In genomic region chr5:176541338-176542134, GRCh38 we compare ENCODE assay signal across 8 cellular contexts. TPM values are rescaled to one million over a fixed set of nuclear protein-coding genes. Genes with fewer than 3 reads are reported as not detected.
DNase-seq lines count a peak whose midpoint lies in the region; ATAC-seq and TF ChIP-seq lines count a peak whose summit lies in the region.

No MANE protein-coding gene starts in this region.

- ATAC-seq in HG03378 (IDR thresholded peaks at IDR 0.05; ENCODE audit: unreplicated experiment), result no peak

- peaks cover 25% of the 10 kb centered on the region; the same call in 1 of the 2 replicates for H3K27me3 ChIP-seq in iPS-20b (ENCODE audit: insufficient read depth, low read length)

- peak; percentile 52 for DNase-seq in NCI-H146 (lab: John Stamatoyannopoulos, UW)
- DNase-seq in NCI-H146 treated with DMSO at 0.1 percent for 48 hours (lab: John Stamatoyannopoulos, UW; ENCODE audit: unreplicated experiment), result no peak
- DNase-seq in activated naive CD4-positive, alpha-beta T cell treated with Interleukin-2 at 50 U/mL for 16 hours, result peak; percentile 60
- peak; percentile 64 to 79 for DNase-seq in stimulated activated CD4-positive, alpha-beta T cell treated with anti-CD3 and anti-CD28 coated beads, Interleukin-2, amount 100 ng/mL, for 24 hours
- DNase-seq in NCI-H1105 (lab: John Stamatoyannopoulos, UW), result no peak

- peak overlapping the region; percentile 63; the same call in 1 of the 2 replicates for H3K4me3 ChIP-seq in iPS-20b (ENCODE audit: low read length)

- H3K36me3 ChIP-seq in iPS-20b (ENCODE audit: insufficient read depth, low read depth, low read length), result no peaks in the 10 kb centered on the region

- H3K27ac ChIP-seq in iPS-20b (ENCODE audit: low read length), result peak overlapping the region; percentile 5

- no peaks in the 10 kb centered on the region for H3K9me3 ChIP-seq in iPS-20b (ENCODE audit: insufficient read depth, low read depth, low read length)

- peak overlapping the region; percentile 71; the same call in 1 of the 2 replicates for H3K9ac ChIP-seq in iPS-20b (ENCODE audit: low read depth, low read length)

- H3K4me1 ChIP-seq in iPS-20b (ENCODE audit: insufficient read depth, low read length), result peaks cover 14% of the 10 kb centered on the region

TF ChIP-seq in PFSK-1, 5 proteins besides CTCF, POLR2A, EP300 and RAD21:
- TF ChIP-seq FOXP2 (optimal IDR thresholded peaks at IDR 0.05; ENCODE audit: borderline replicate concordance, extremely low read depth, extremely low read length, insufficient read depth), result no peak
- TF ChIP-seq POLR2AphosphoS5 (IDR thresholded peaks at IDR 0.05; ENCODE audit: low read depth, low read length), result peak; percentile 71; the same call in 1 of the 2 replicates
- TF ChIP-seq TAF1 (IDR thresholded peaks at IDR 0.05; ENCODE audit: borderline replicate concordance, insufficient read depth, low read length), result no peak

RNA-seq across cellular contexts. Expression of gene RNF44, which starts 4.3 kb away (rescaled TPM):
- 107 TPM for polyA plus RNA-seq in PFSK-1 (2012; ENCODE audit: insufficient read length, low read depth)

RNA-seq across cellular contexts. Expression of gene CDHR2, which starts 7.6 kb away (rescaled TPM):
- 0.79 TPM for polyA plus RNA-seq in PFSK-1 (2012; ENCODE audit: insufficient read length, low read depth)

Comparison
In these comparisons a context has a peak if more than half of its experiments do, and no peak if none do; other contexts are left out.
1. DNase-seq: peak in NCI-H146 (single experiment), activated naive CD4-positive, alpha-beta T cell treated with Interleukin-2 at 50 U/mL for 16 hours (single experiment) and stimulated activated CD4-positive, alpha-beta T cell treated with anti-CD3 and anti-CD28 coated beads, Interleukin-2, amount 100 ng/mL, for 24 hours (2 of 2); none in NCI-H146 treated with DMSO at 0.1 percent for 48 hours (single experiment) and NCI-H1105 (single experiment).